Comparison of ENCODE assay signal across 8 cellular contexts in the genomic region with DNA sequence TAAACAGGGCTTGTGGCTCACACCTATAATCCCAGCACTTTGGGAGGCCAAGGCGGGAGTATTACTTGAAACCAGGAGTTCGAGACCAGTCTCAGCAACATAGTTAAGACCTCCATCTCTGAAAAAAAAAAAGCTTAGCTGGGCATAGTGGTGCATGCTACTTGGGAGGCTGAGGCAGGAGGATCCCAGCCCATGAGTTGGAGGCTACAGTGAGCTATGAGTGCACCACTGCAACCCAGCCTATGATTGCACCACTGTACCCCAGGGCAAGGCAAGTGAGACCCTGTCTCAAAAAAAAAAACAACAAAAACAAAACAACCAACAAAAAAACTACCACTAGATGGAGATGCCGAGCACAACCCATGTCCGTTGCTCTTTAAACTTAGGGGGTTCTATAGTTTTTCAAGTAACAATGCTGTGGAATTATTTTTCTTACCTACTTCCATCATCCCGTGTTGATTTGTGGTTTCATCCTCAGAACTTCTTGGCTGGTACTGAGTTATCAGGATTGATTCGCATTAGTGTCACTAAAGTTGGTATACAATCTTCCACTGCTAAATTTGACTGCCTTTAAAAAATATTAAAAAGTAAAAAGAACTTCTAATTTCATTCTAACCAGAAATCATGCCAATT. TPM values are rescaled to one million over a fixed set of nuclear protein-coding genes. Genes with fewer than 3 reads are reported as not detected.
DNase-seq lines count a peak whose midpoint lies in the region; ATAC-seq, FAIRE-seq and TF ChIP-seq lines count a peak whose summit lies in the region.

No MANE protein-coding gene starts in this region.

- peaks cover 43% of the 10 kb centered on the region for H3K4me1 Mint-ChIP-seq in activated CD8-positive, alpha-beta memory T cell treated with anti-CD3 and anti-CD28 coated beads, Interleukin-2, amount 10 ng/mL, durations not matched to agents 7 days and 5 days

- peak overlapping the region; percentile 23 for H3K27ac ChIP-seq in KOPT-K1 (ENCODE audit: low read depth, low read length, poor library complexity, severe bottlenecking)
- no peak overlapping the region for H3K27ac ChIP-seq in keratinocyte (ENCODE audit: control insufficient read depth, insufficient read depth, low read length)

- H3K36me3 Mint-ChIP-seq in activated CD8-positive, alpha-beta memory T cell treated with anti-CD3 and anti-CD28 coated beads, Interleukin-2, amount 10 ng/mL, durations not matched to agents 7 days and 5 days, result peaks cover 6% of the 10 kb centered on the region

- H3K27me3 ChIP-seq in keratinocyte (ENCODE audit: control insufficient read depth, extremely low read depth, insufficient read depth, low read length), result no peaks in the 10 kb centered on the region

- no peaks in the 10 kb centered on the region for H3K9me1 ChIP-seq in keratinocyte (ENCODE audit: control insufficient read depth, extremely low read depth, insufficient read depth, low read length)

- H3K4me1 ChIP-seq in keratinocyte (ENCODE audit: control insufficient read depth, extremely low read depth, insufficient read depth, low read length), result no peaks in the 10 kb centered on the region

- no peaks in the 10 kb centered on the region for H4K20me1 ChIP-seq in keratinocyte (ENCODE audit: control insufficient read depth, extremely low read depth, insufficient read depth, low read length)

- H3K9me3 Mint-ChIP-seq in activated CD8-positive, alpha-beta memory T cell treated with anti-CD3 and anti-CD28 coated beads, Interleukin-2, amount 10 ng/mL, durations not matched to agents 7 days and 5 days (ENCODE audit: low read depth), result peaks cover 2% of the 10 kb centered on the region

- CTCF ChIA-PET in activated CD8-positive, alpha-beta memory T cell treated with anti-CD3 and anti-CD28 coated beads, Interleukin-2, amount 10 ng/mL, durations not matched to agents 7 days and 5 days (lab: Charles Lee), result interaction anchor here (0.6 to 7.3 kb wide), 15 partner anchors 10 to 630 kb away, joined by 3 to 56 read pairs (median 6); a partner anchor contains a TSS

- no peak for DNase-seq in activated CD8-positive, alpha-beta memory T cell treated with anti-CD3 and anti-CD28 coated beads, Interleukin-2, amount 10 ng/mL, durations not matched to agents 7 days and 5 days
- DNase-seq in activated CD8-positive, alpha-beta memory T cell treated with anti-CD3 and anti-CD28 coated beads, Interleukin-2, amount 50 U/mL, for 4 hours, result no peak
- DNase-seq in keratinocyte (ENCODE audit: low read depth, low spot score), result no peak
- no peak for DNase-seq in NCI-H226

- no peak overlapping the region for H3K4me3 Mint-ChIP-seq in activated CD8-positive, alpha-beta memory T cell treated with anti-CD3 and anti-CD28 coated beads, Interleukin-2, amount 10 ng/mL, durations not matched to agents 7 days and 5 days

- no peak overlapping the region for H2AFZ ChIP-seq in keratinocyte (ENCODE audit: control insufficient read depth, low read length)

- dilution Hi-C loops in keratinocyte (cut with MboI; ENCODE audit: extremely low pct_ligation_motif_present, low sequenced_read_pairs), result no loop called here

- H3K36me3 ChIP-seq in KOPT-K1 (ENCODE audit: insufficient read depth, low read length), result no peaks in the 10 kb centered on the region
- no peaks in the 10 kb centered on the region for H3K36me3 ChIP-seq in keratinocyte (ENCODE audit: control insufficient read depth in 2 of 2, extremely low read depth in 1 of 2, insufficient read depth in 2 of 2, low read length in 2 of 2)

- H3K9me3 ChIP-seq in KOPT-K1 (ENCODE audit: insufficient read depth, low read length, poor library complexity, severe bottlenecking), result no peaks in the 10 kb centered on the region
- no peaks in the 10 kb centered on the region for H3K9me3 ChIP-seq in keratinocyte (ENCODE audit: control insufficient read depth, low read depth, low read length)

- H3K79me2 ChIP-seq in keratinocyte (ENCODE audit: control insufficient read depth, insufficient read depth, low read length), result no peaks in the 10 kb centered on the region

- peak; percentile 51; the same call in 1 of the 2 replicates for TF ChIP-seq CTCF in WI38 (IDR thresholded peaks at IDR 0.05; ENCODE audit: low read depth, low read length)
- peak; percentile 16 to 70 (median 53) for TF ChIP-seq CTCF in keratinocyte (optimal IDR thresholded peaks at IDR 0.05 in 1 of 3, IDR thresholded peaks at IDR 0.05 in 1 of 3, conservative IDR thresholded peaks at IDR 0.05 in 1 of 3; ENCODE audit: extremely low read depth in 1 of 3, insufficient read depth in 2 of 3, low read length in 3 of 3)

- peaks cover 6% of the 10 kb centered on the region for H3K27me3 Mint-ChIP-seq in activated CD8-positive, alpha-beta memory T cell treated with anti-CD3 and anti-CD28 coated beads, Interleukin-2, amount 10 ng/mL, durations not matched to agents 7 days and 5 days

- FAIRE-seq in keratinocyte (lab: Jason Lieb, UNC), result no peak

- no peak overlapping the region for H3K4me2 ChIP-seq in keratinocyte (ENCODE audit: control insufficient read depth, extremely low read depth, insufficient read depth, low read depth, low read length)

- no peak overlapping the region for H3K9ac ChIP-seq in keratinocyte (ENCODE audit: control insufficient read depth, extremely low read depth, insufficient read depth, low read length)

- H3K27ac Mint-ChIP-seq in activated CD8-positive, alpha-beta memory T cell treated with anti-CD3 and anti-CD28 coated beads, Interleukin-2, amount 10 ng/mL, durations not matched to agents 7 days and 5 days, result no peak overlapping the region

- H3K4me3 ChIP-seq in WI38 (ENCODE audit: low read depth, low read length), result no peak overlapping the region
- no peak overlapping the region for H3K4me3 ChIP-seq in keratinocyte (ENCODE audit: control insufficient read depth in 2 of 3, extremely low read depth in 1 of 3, insufficient read depth in 2 of 3, low read depth in 1 of 3, low read length in 3 of 3)

- ATAC-seq in activated CD8-positive, alpha-beta memory T cell treated with anti-CD3 and anti-CD28 coated beads, Interleukin-2, amount 10 ng/mL, durations not matched to agents 7 days and 5 days, result peak; percentile 34
- no peak for ATAC-seq in HG03442 (IDR thresholded peaks at IDR 0.05; ENCODE audit: unreplicated experiment)
- ATAC-seq in HG03139 (IDR thresholded peaks at IDR 0.05; ENCODE audit: unreplicated experiment), result no peak

RNA-seq across cellular contexts. Expression of a gene that starts 12.2 kb away (rescaled TPM):
- total RNA-seq in activated CD8-positive, alpha-beta memory T cell treated with anti-CD3 and anti-CD28 coated beads, Interleukin-2, amount 10 ng/mL, durations not matched to agents 7 days and 5 days, result 10 to 100 TPM; 51.4 to 55.5 TPM
- 9.3 to 13.9 TPM (median 9.5 TPM) in 3 replicates for polyA plus RNA-seq in keratinocyte
- 3.7 TPM for polyA plus RNA-seq in keratinocyte (2011; ENCODE audit: low read depth)
- polyA plus RNA-seq in keratinocyte (2011; cell fraction: cytosol; rRNA removed), result 8.3 and 14.5 TPM in 2 replicates
- polyA plus RNA-seq in keratinocyte (2011; cell fraction: nucleus; rRNA removed), result 23.9 and 32.1 TPM in 2 replicates
- polyA plus RNA-seq in keratinocyte (2012; ENCODE audit: low replicate concordance), result 13.4 and 22.4 TPM in 2 replicates
- 6.0 to 10.4 TPM (median 7.8 TPM) in 3 replicates for polyA minus RNA-seq in keratinocyte
- 18.8 TPM for polyA minus RNA-seq in keratinocyte (2011; cell fraction: cytosol; rRNA and poly(A)+ RNA removed)
- polyA minus RNA-seq in keratinocyte (2011; cell fraction: nucleus; rRNA and poly(A)+ RNA removed), result 8.8 and 12.4 TPM in 2 replicates

RNA-seq across cellular contexts. Expression of a gene that starts 15.0 kb away (rescaled TPM):
- total RNA-seq in activated CD8-positive, alpha-beta memory T cell treated with anti-CD3 and anti-CD28 coated beads, Interleukin-2, amount 10 ng/mL, durations not matched to agents 7 days and 5 days, result not detected
- polyA plus RNA-seq in keratinocyte, result not detected in 3 replicates
- polyA plus RNA-seq in keratinocyte (2011; ENCODE audit: low read depth), result not detected
- polyA plus RNA-seq in keratinocyte (2011; cell fraction: cytosol; rRNA removed), result not detected in 2 replicates
- not detected in 2 replicates for polyA plus RNA-seq in keratinocyte (2011; cell fraction: nucleus; rRNA removed)
- polyA plus RNA-seq in keratinocyte (2012; ENCODE audit: low replicate concordance), result not detected in 2 replicates
- polyA minus RNA-seq in keratinocyte, result not detected in 3 replicates
- polyA minus RNA-seq in keratinocyte (2011; cell fraction: cytosol; rRNA and poly(A)+ RNA removed), result not detected
- not detected in 2 replicates for polyA minus RNA-seq in keratinocyte (2011; cell fraction: nucleus; rRNA and poly(A)+ RNA removed)

RNA-seq across cellular contexts. Expression of a gene that starts 22.7 kb away (rescaled TPM):
- total RNA-seq in activated CD8-positive, alpha-beta memory T cell treated with anti-CD3 and anti-CD28 coated beads, Interleukin-2, amount 10 ng/mL, durations not matched to agents 7 days and 5 days, result 1 to 10 TPM; 7.5 to 8.4 TPM
- 1.0 to 1.9 TPM (median 1.1 TPM) in 3 replicates for polyA plus RNA-seq in keratinocyte
- 0.15 TPM for polyA plus RNA-seq in keratinocyte (2011; ENCODE audit: low read depth)
- 0.44 and 1.6 TPM in 2 replicates for polyA plus RNA-seq in keratinocyte (2011; cell fraction: cytosol; rRNA removed)
- 0.74 and 1.7 TPM in 2 replicates for polyA plus RNA-seq in keratinocyte (2011; cell fraction: nucleus; rRNA removed)
- 0.78 and 2.6 TPM in 2 replicates for polyA plus RNA-seq in keratinocyte (2012; ENCODE audit: low replicate concordance)
- polyA minus RNA-seq in keratinocyte, result 0.16 to 0.33 TPM (median 0.26 TPM) in 3 replicates
- 2.9 TPM for polyA minus RNA-seq in keratinocyte (2011; cell fraction: cytosol; rRNA and poly(A)+ RNA removed)
- 1.4 and 2.1 TPM in 2 replicates for polyA minus RNA-seq in keratinocyte (2011; cell fraction: nucleus; rRNA and poly(A)+ RNA removed)

RNA-seq across cellular contexts. Expression of a gene that starts 33.0 kb away (rescaled TPM):
- total RNA-seq in activated CD8-positive, alpha-beta memory T cell treated with anti-CD3 and anti-CD28 coated beads, Interleukin-2, amount 10 ng/mL, durations not matched to agents 7 days and 5 days, result 1 to 10 TPM; 4.0 to 4.8 TPM
- 1.3 to 2.3 TPM (median 1.7 TPM) in 3 replicates for polyA plus RNA-seq in keratinocyte
- 0.37 TPM for polyA plus RNA-seq in keratinocyte (2011; ENCODE audit: low read depth)
- polyA plus RNA-seq in keratinocyte (2011; cell fraction: cytosol; rRNA removed), result 0.70 and 1.3 TPM in 2 replicates
- polyA plus RNA-seq in keratinocyte (2011; cell fraction: nucleus; rRNA removed), result 3.7 and 4.7 TPM in 2 replicates
- 1.00 and 1.1 TPM in 2 replicates for polyA plus RNA-seq in keratinocyte (2012; ENCODE audit: low replicate concordance)
- 0.49 to 4.2 TPM (median 3.8 TPM) in 3 replicates for polyA minus RNA-seq in keratinocyte
- 4.2 TPM for polyA minus RNA-seq in keratinocyte (2011; cell fraction: cytosol; rRNA and poly(A)+ RNA removed)
- polyA minus RNA-seq in keratinocyte (2011; cell fraction: nucleus; rRNA and poly(A)+ RNA removed), result 6.4 and 12.9 TPM in 2 replicates

RNA-seq across cellular contexts. Expression of a gene that starts 33.2 kb away (rescaled TPM):
- total RNA-seq in activated CD8-positive, alpha-beta memory T cell treated with anti-CD3 and anti-CD28 coated beads, Interleukin-2, amount 10 ng/mL, durations not matched to agents 7 days and 5 days, result 10 to 100 TPM; 24.7 to 25.3 TPM
- polyA plus RNA-seq in keratinocyte, result 1.0 to 2.5 TPM (median 1.7 TPM) in 3 replicates
- 0.72 TPM for polyA plus RNA-seq in keratinocyte (2011; ENCODE audit: low read depth)
- 1.4 and 4.1 TPM in 2 replicates for polyA plus RNA-seq in keratinocyte (2011; cell fraction: cytosol; rRNA removed)
- polyA plus RNA-seq in keratinocyte (2011; cell fraction: nucleus; rRNA removed), result 1.8 and 2.8 TPM in 2 replicates
- polyA plus RNA-seq in keratinocyte (2012; ENCODE audit: low replicate concordance), result 1.7 and 3.2 TPM in 2 replicates
- 1.3 to 3.4 TPM (median 1.7 TPM) in 3 replicates for polyA minus RNA-seq in keratinocyte
- polyA minus RNA-seq in keratinocyte (2011; cell fraction: cytosol; rRNA and poly(A)+ RNA removed), result 10.9 TPM
- 3.7 TPM in 2 replicates for polyA minus RNA-seq in keratinocyte (2011; cell fraction: nucleus; rRNA and poly(A)+ RNA removed)
